Comparison of ENCODE assay signal across 9 cellular contexts in genomic region chr18:60662491-60662890, GRCh38.
"Had no signal": no experiment of that assay in that cellular context is flagged by ENCODE, and none has a peak within 500 bp of the region (broad histone marks: within the 10 kb centered on the region; RNA-seq: fewer than 3 reads in every experiment).

No MANE protein-coding gene starts in this region.

- FAIRE-seq: HepG2 had no signal

- H3K4me3 ChIP-seq: GM23248, HAP-1 had no signal

- DNase-seq: GM23248, GOT3, H7, HFFc6, KBM-7 had no signal

- H3K4me1 ChIP-seq: HAP-1 had no signal

- H2AFZ ChIP-seq: GM23248 had no signal

- H3K27ac ChIP-seq: GM23248, HL-60 had no signal

- ATAC-seq: HCT116, HepG2 had no signal

- H3K36me3 ChIP-seq: HAP-1 had no signal

- H3K9me3 ChIP-seq: HAP-1 had no signal
